8 cellular contexts compared by ENCODE assay signal in genomic region chr2:182649316-182649715, GRCh38.
DNase-seq lines count a peak whose midpoint lies in the region; ATAC-seq and TF ChIP-seq lines count a peak whose summit lies in the region.

No MANE protein-coding gene starts in this region.

- peaks cover 12% of the 10 kb centered on the region for H3K4me1 Mint-ChIP-seq in activated CD4-positive, alpha-beta T cell treated with anti-CD3 and anti-CD28 coated beads, Interleukin-2, amount 10 ng/mL, durations not matched to agents 24 days and 14 days

- TF ChIP-seq CTCF in AG04449 (IDR thresholded peaks at IDR 0.05; ENCODE audit: insufficient read depth, low read length, missing control alignments) (peak; percentile 48), right atrium auricular region (IDR thresholded peaks at IDR 0.05) (peak; percentile 22 to 63)

- ATAC-seq in GM18867 (IDR thresholded peaks at IDR 0.05; ENCODE audit: unreplicated experiment) (peak; percentile 66), GM21528 (IDR thresholded peaks at IDR 0.05; ENCODE audit: low FRiP score, unreplicated experiment) (no peak), GM19351 (IDR thresholded peaks at IDR 0.05; ENCODE audit: unreplicated experiment) (no peak)

- DNase-seq in AG04449 (ENCODE audit: low read depth, low spot score) (no peak), M059J (ENCODE audit: low read depth) (peak; percentile 54), SK-N-DZ (ENCODE audit: low spot score) (peak; percentile 69), right atrium auricular region (ENCODE audit: low spot score) (no peak)
- no peak for DNase-seq in activated CD4-positive, alpha-beta T cell treated with anti-CD3 and anti-CD28 coated beads, Interleukin-2, amount 10 ng/mL, durations not matched to agents 24 days and 14 days

- no peaks in the 10 kb centered on the region for H3K27me3 Mint-ChIP-seq in activated CD4-positive, alpha-beta T cell treated with anti-CD3 and anti-CD28 coated beads, Interleukin-2, amount 10 ng/mL, durations not matched to agents 24 days and 14 days

- H3K36me3 Mint-ChIP-seq in activated CD4-positive, alpha-beta T cell treated with anti-CD3 and anti-CD28 coated beads, Interleukin-2, amount 10 ng/mL, durations not matched to agents 24 days and 14 days (ENCODE audit: low read depth) = no peaks in the 10 kb centered on the region

- no peak overlapping the region for H3K4me3 ChIP-seq in AG04449 (ENCODE audit: low read depth, low read length)
- H3K4me3 ChIP-seq in right atrium auricular region = no peak overlapping the region

- intact Hi-C loops in activated CD4-positive, alpha-beta T cell treated with anti-CD3 and anti-CD28 coated beads, Interleukin-2, amount 10 ng/mL, durations not matched to agents 24 days and 14 days (cut with micrococcal nuclease) = no loop called here

- no peaks in the 10 kb centered on the region for H3K9me3 Mint-ChIP-seq in activated CD4-positive, alpha-beta T cell treated with anti-CD3 and anti-CD28 coated beads, Interleukin-2, amount 10 ng/mL, durations not matched to agents 24 days and 14 days

- H3K4me3 Mint-ChIP-seq in activated CD4-positive, alpha-beta T cell treated with anti-CD3 and anti-CD28 coated beads, Interleukin-2, amount 10 ng/mL, durations not matched to agents 24 days and 14 days = no peak overlapping the region

- no peaks in the 10 kb centered on the region for H3K27me3 ChIP-seq in right atrium auricular region

- no peak overlapping the region for H3K27ac Mint-ChIP-seq in activated CD4-positive, alpha-beta T cell treated with anti-CD3 and anti-CD28 coated beads, Interleukin-2, amount 10 ng/mL, durations not matched to agents 24 days and 14 days

- H3K9me3 ChIP-seq in right atrium auricular region = no peaks in the 10 kb centered on the region

- CTCF ChIA-PET in AG04449 (lab: Yijun Ruan, JAX) = interaction anchor here (0.6 to 4.2 kb wide), 54 partner anchors 9 to 827 kb away, joined by 3 to 135 read pairs (median 4); no protein-coding TSS in a partner anchor

- H3K36me3 ChIP-seq in right atrium auricular region = no peaks in the 10 kb centered on the region

- H3K4me1 ChIP-seq in right atrium auricular region = no peaks in the 10 kb centered on the region

- POLR2A ChIA-PET in AG04449 (lab: Yijun Ruan, JAX) = no interaction called here

- no peak overlapping the region for H3K27ac ChIP-seq in right atrium auricular region

Comparison
In these comparisons a context has a peak if more than half of its experiments do, and no peak if none do; other contexts are left out.
1. DNase-seq: peak in M059J (single experiment) and SK-N-DZ (single experiment); none in AG04449 (single experiment), right atrium auricular region (single experiment) and activated CD4-positive, alpha-beta T cell treated with anti-CD3 and anti-CD28 coated beads, Interleukin-2, amount 10 ng/mL, durations not matched to agents 24 days and 14 days (single experiment).